10 cellular contexts compared by ENCODE assay signal in genomic region chr17:2084129-2084765, GRCh38. TPM values are rescaled to one million over a fixed set of nuclear protein-coding genes. Genes with fewer than 3 reads are reported as not detected.
DNase-seq lines count a peak whose midpoint lies in the region; ATAC-seq and TF ChIP-seq lines count a peak whose summit lies in the region.
"Had no signal": no experiment of that assay in that cellular context is flagged by ENCODE, and none has a peak within 500 bp of the region (broad histone marks: within the 10 kb centered on the region; RNA-seq: fewer than 3 reads in every experiment).

No MANE protein-coding gene starts in this region.

- H3K27me3 ChIP-seq in lower lobe of right lung (ENCODE audit: low read depth): no peaks in the 10 kb centered on the region

- DNase-seq in T-helper 1 cell: no peak
- DNase-seq in chondrocyte (ENCODE audit: low spot score): no peak
- peak; percentile 48 for DNase-seq in lower lobe of right lung
- no peak for DNase-seq in type B pancreatic cell (ENCODE audit: extremely low spot score, unreplicated experiment)
- no peak for DNase-seq in midbrain (lab: John Stamatoyannopoulos, UW)
- no peak for DNase-seq in GF-D8 (lab: John Stamatoyannopoulos, UW)
- DNase-seq: activated naive CD8-positive, alpha-beta T cell treated with anti-CD3 and anti-CD28 coated beads for 36 hours had no signal

- H3K4me1 ChIP-seq in lower lobe of right lung: peaks cover 73% of the 10 kb centered on the region

- H3K27me3 Mint-ChIP-seq in T-helper 1 cell treated with Interleukin-12 subunit alpha and Interleukin-12 subunit beta and Interleukin-4 antibody, amounts not matched to agents 30 μg/mL and 1 μg/mL, for 36 hours (ENCODE audit: low read depth): no peaks in the 10 kb centered on the region
- H3K27me3 Mint-ChIP-seq in chondrocyte (ENCODE audit: low read depth): no peaks in the 10 kb centered on the region
- no peaks in the 10 kb centered on the region for H3K27me3 Mint-ChIP-seq in type B pancreatic cell
- H3K27me3 Mint-ChIP-seq: activated naive CD8-positive, alpha-beta T cell treated with anti-CD3 and anti-CD28 coated beads for 36 hours had no signal

- H3K9me3 Mint-ChIP-seq in T-helper 1 cell treated with Interleukin-12 subunit alpha and Interleukin-12 subunit beta and Interleukin-4 antibody, amounts not matched to agents 30 μg/mL and 1 μg/mL, for 36 hours: no peaks in the 10 kb centered on the region
- H3K9me3 Mint-ChIP-seq in chondrocyte (ENCODE audit: low read depth): no peaks in the 10 kb centered on the region
- no peaks in the 10 kb centered on the region for H3K9me3 Mint-ChIP-seq in type B pancreatic cell
- H3K9me3 Mint-ChIP-seq: activated naive CD8-positive, alpha-beta T cell treated with anti-CD3 and anti-CD28 coated beads for 36 hours had no signal

- peak; percentile 12 to 33 for ATAC-seq in lower lobe of right lung
- ATAC-seq in GM19328 (IDR thresholded peaks at IDR 0.05; ENCODE audit: unreplicated experiment): no peak

- peaks cover 25% of the 10 kb centered on the region for H3K36me3 ChIP-seq in lower lobe of right lung

- TF ChIP-seq CTCF in chondrocyte (IDR thresholded peaks at IDR 0.05) (no peak), lower lobe of right lung (IDR thresholded peaks at IDR 0.05) (no peak), type B pancreatic cell (conservative IDR thresholded peaks at IDR 0.05) (no peak)

- H3K4me3 ChIP-seq in lower lobe of right lung: no peak overlapping the region

- H3K27ac Mint-ChIP-seq in T-helper 1 cell treated with Interleukin-12 subunit alpha and Interleukin-12 subunit beta and Interleukin-4 antibody, amounts not matched to agents 30 μg/mL and 1 μg/mL, for 36 hours: peak overlapping the region; percentile 58
- H3K27ac Mint-ChIP-seq in chondrocyte (ENCODE audit: unreplicated experiment): peak overlapping the region; percentile 37
- H3K27ac Mint-ChIP-seq in type B pancreatic cell: peak overlapping the region; percentile 82

- peak overlapping the region; percentile 28 for H3K4me3 Mint-ChIP-seq in T-helper 1 cell treated with Interleukin-12 subunit alpha and Interleukin-12 subunit beta and Interleukin-4 antibody, amounts not matched to agents 30 μg/mL and 1 μg/mL, for 36 hours
- H3K4me3 Mint-ChIP-seq in chondrocyte (ENCODE audit: unreplicated experiment): no peak overlapping the region
- peak overlapping the region; percentile 40 for H3K4me3 Mint-ChIP-seq in type B pancreatic cell
- H3K4me3 Mint-ChIP-seq: activated naive CD8-positive, alpha-beta T cell treated with anti-CD3 and anti-CD28 coated beads for 36 hours had no signal

- peaks cover 25% of the 10 kb centered on the region for H3K36me3 Mint-ChIP-seq in T-helper 1 cell treated with Interleukin-12 subunit alpha and Interleukin-12 subunit beta and Interleukin-4 antibody, amounts not matched to agents 30 μg/mL and 1 μg/mL, for 36 hours (ENCODE audit: low read depth)
- H3K36me3 Mint-ChIP-seq in chondrocyte (ENCODE audit: low read depth) (peaks cover 16% of the 10 kb centered on the region), type B pancreatic cell (peaks cover 18% of the 10 kb centered on the region)

- intact Hi-C loops in lower lobe of right lung (cut with DNase I): no loop called here

- peaks cover 62% of the 10 kb centered on the region for H3K4me1 Mint-ChIP-seq in T-helper 1 cell treated with Interleukin-12 subunit alpha and Interleukin-12 subunit beta and Interleukin-4 antibody, amounts not matched to agents 30 μg/mL and 1 μg/mL, for 36 hours (ENCODE audit: low read depth)
- H3K4me1 Mint-ChIP-seq in chondrocyte (ENCODE audit: low read depth) (peaks cover 40% of the 10 kb centered on the region), type B pancreatic cell (ENCODE audit: unreplicated experiment) (peaks cover 56% of the 10 kb centered on the region)

- peak overlapping the region; percentile 81 for H3K27ac ChIP-seq in lower lobe of right lung
- H3K27ac ChIP-seq: 22Rv1 had no signal

- H3K9me3 ChIP-seq in lower lobe of right lung: no peaks in the 10 kb centered on the region

RNA-seq across cellular contexts. Expression of gene HIC1, which starts 29.3 kb away (rescaled TPM):
- total RNA-seq in chondrocyte: 3.3 to 9.0 TPM (median 8.8 TPM) in 3 replicates
- total RNA-seq in lower lobe of right lung: 20.6 TPM
- 3.4 and 21.6 TPM in 2 replicates for total RNA-seq in type B pancreatic cell (ENCODE audit: low replicate concordance)

RNA-seq across cellular contexts. Expression of gene OVCA2, which starts 42.4 kb away (rescaled TPM):
- 26.6 to 30.2 TPM (median 30.1 TPM) in 3 replicates for total RNA-seq in chondrocyte
- 20.3 TPM for total RNA-seq in lower lobe of right lung
- 27.8 and 42.7 TPM in 2 replicates for total RNA-seq in type B pancreatic cell (ENCODE audit: low replicate concordance)

RNA-seq across cellular contexts. Expression of gene DPH1, which starts 54.3 kb away (rescaled TPM):
- total RNA-seq in chondrocyte (29.4 to 43.1 TPM (median 31.3 TPM) in 3 replicates), lower lobe of right lung (38.0 TPM), type B pancreatic cell (ENCODE audit: low replicate concordance) (41.5 and 57.1 TPM in 2 replicates)

RNA-seq across cellular contexts. Expression of gene RTN4RL1, which starts 59.1 kb away (rescaled TPM):
- total RNA-seq in chondrocyte (0.47 to 0.95 TPM (median 0.68 TPM) in 3 replicates), lower lobe of right lung (5.8 TPM), type B pancreatic cell (ENCODE audit: low replicate concordance) (1.7 and 1.9 TPM in 2 replicates)
